In the genomic region with DNA sequence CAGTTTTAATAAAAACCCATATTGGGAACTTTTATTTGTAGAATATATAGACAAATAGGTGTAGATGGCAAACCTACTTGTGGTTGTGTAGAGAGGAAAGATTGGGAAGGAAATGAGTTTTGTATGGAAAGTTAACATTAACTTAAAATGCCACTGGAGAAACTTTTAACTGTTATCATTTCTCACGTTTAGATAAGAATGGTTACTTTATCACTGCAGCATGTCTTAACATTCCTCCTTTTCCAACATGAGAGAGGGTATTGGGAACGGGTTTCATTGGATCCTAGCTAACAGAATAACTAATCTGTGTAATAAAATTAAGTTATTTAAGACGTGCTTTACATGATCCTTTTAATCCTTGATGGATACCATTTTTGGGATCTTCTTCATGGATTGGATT, we compare ENCODE assay signal across 10 cellular contexts. TPM values are rescaled to one million over a fixed set of nuclear protein-coding genes. Genes with fewer than 3 reads are reported as not detected.
DNase-seq lines count a peak whose midpoint lies in the region; ATAC-seq and FAIRE-seq lines count a peak whose summit lies in the region.
"Had no signal": no experiment of that assay in that cellular context is flagged by ENCODE, and none has a peak within 500 bp of the region (broad histone marks: within the 10 kb centered on the region; RNA-seq: fewer than 3 reads in every experiment).

No MANE protein-coding gene starts in this region.

- no peaks in the 10 kb centered on the region for H3K9me3 ChIP-seq in right cardiac atrium (ENCODE audit: control insufficient read depth, low read length)

- 22% methylated on average over 3 of the region's 3 CpGs for WGBS in right cardiac atrium

- H3K27me3 Mint-ChIP-seq in T-helper 1 cell treated with Interleukin-12 subunit alpha and Interleukin-12 subunit beta and Interleukin-4 antibody, amounts not matched to agents 30 μg/mL and 1 μg/mL, for 36 hours (ENCODE audit: low read depth), result no peaks in the 10 kb centered on the region
- H3K27me3 Mint-ChIP-seq in activated CD4-positive, alpha-beta memory T cell treated with anti-CD3 and anti-CD28 coated beads for 36 hours, result no peaks in the 10 kb centered on the region
- H3K27me3 Mint-ChIP-seq in stimulated activated naive B cell treated with anti-CD40 and anti-IgM and Interleukin-4, amounts not matched to agents 10 μg/mL and 1 μg/mL and 100 μg/mL, for 72 hours, result no peaks in the 10 kb centered on the region

- intact Hi-C loops in activated CD4-positive, alpha-beta memory T cell treated with anti-CD3 and anti-CD28 coated beads for 36 hours (cut with micrococcal nuclease), result no loop called here
- intact Hi-C loops in right cardiac atrium (cut with DNase I) (no loop called here), posterior vena cava (cut with DNase I) (loop anchor here in 1 of 2 donors (2.0 kb wide), 1 partner anchor 21 kb away; a partner anchor contains a TSS)

- H3K27ac Mint-ChIP-seq in T-helper 1 cell treated with Interleukin-12 subunit alpha and Interleukin-12 subunit beta and Interleukin-4 antibody, amounts not matched to agents 30 μg/mL and 1 μg/mL, for 36 hours, result peak overlapping the region; percentile 100
- peak overlapping the region; percentile 99 for H3K27ac Mint-ChIP-seq in activated CD4-positive, alpha-beta memory T cell treated with anti-CD3 and anti-CD28 coated beads for 36 hours
- peak overlapping the region; percentile 69 for H3K27ac Mint-ChIP-seq in stimulated activated naive B cell treated with anti-CD40 and anti-IgM and Interleukin-4, amounts not matched to agents 10 μg/mL and 1 μg/mL and 100 μg/mL, for 72 hours

- DNase-seq in T-helper 1 cell (no peak), right cardiac atrium (no peak), HTR-8/SVneo (ENCODE audit: insufficient read length, low spot score) (no peak), posterior vena cava (ENCODE audit: low spot score) (no peak)
- no peak for DNase-seq in activated CD4-positive, alpha-beta memory T cell treated with anti-CD3 and anti-CD28 coated beads for 36 hours
- DNase-seq in stimulated activated naive B cell treated with anti-CD40 and anti-IgM and Interleukin-4, amounts not matched to agents 10 μg/mL and 1 μg/mL and 100 μg/mL, for 72 hours, result no peak
- DNase-seq: ACHN had no signal

- POLR2A ChIA-PET in activated CD4-positive, alpha-beta memory T cell treated with anti-CD3 and anti-CD28 coated beads for 36 hours (lab: Charles Lee), result interaction anchor here (0.6 kb wide), 1 partner anchor 256 kb away, joined by 5 read pairs; no protein-coding TSS in a partner anchor

- H3K9me3 Mint-ChIP-seq in T-helper 1 cell treated with Interleukin-12 subunit alpha and Interleukin-12 subunit beta and Interleukin-4 antibody, amounts not matched to agents 30 μg/mL and 1 μg/mL, for 36 hours, result no peaks in the 10 kb centered on the region
- no peaks in the 10 kb centered on the region for H3K9me3 Mint-ChIP-seq in activated CD4-positive, alpha-beta memory T cell treated with anti-CD3 and anti-CD28 coated beads for 36 hours
- no peaks in the 10 kb centered on the region for H3K9me3 Mint-ChIP-seq in stimulated activated naive B cell treated with anti-CD40 and anti-IgM and Interleukin-4, amounts not matched to agents 10 μg/mL and 1 μg/mL and 100 μg/mL, for 72 hours

- CTCF ChIA-PET in activated CD4-positive, alpha-beta memory T cell treated with anti-CD3 and anti-CD28 coated beads for 36 hours (lab: Charles Lee), result no interaction called here

- no peak for ATAC-seq in right cardiac atrium
- no peak for ATAC-seq in stimulated activated naive B cell treated with anti-CD40 and anti-IgM and Interleukin-4, amounts not matched to agents 10 μg/mL and 1 μg/mL and 100 μg/mL, for 72 hours (replicated peaks)
- no peak for ATAC-seq in GM21723 (IDR thresholded peaks at IDR 0.05; ENCODE audit: unreplicated experiment)

- no peak for FAIRE-seq in HTR-8/SVneo (lab: Jason Lieb, UNC)
- FAIRE-seq: endometrium had no signal

- peaks cover 11% of the 10 kb centered on the region for H3K36me3 Mint-ChIP-seq in T-helper 1 cell treated with Interleukin-12 subunit alpha and Interleukin-12 subunit beta and Interleukin-4 antibody, amounts not matched to agents 30 μg/mL and 1 μg/mL, for 36 hours (ENCODE audit: low read depth)
- peaks cover 41% of the 10 kb centered on the region for H3K36me3 Mint-ChIP-seq in activated CD4-positive, alpha-beta memory T cell treated with anti-CD3 and anti-CD28 coated beads for 36 hours
- peaks cover 11 to 30% of the 10 kb centered on the region in 2 donors for H3K36me3 Mint-ChIP-seq in stimulated activated naive B cell treated with anti-CD40 and anti-IgM and Interleukin-4, amounts not matched to agents 10 μg/mL and 1 μg/mL and 100 μg/mL, for 72 hours

- H3K4me3 ChIP-seq in right cardiac atrium (ENCODE audit: low read length), result peak overlapping the region; percentile 80

- H3K4me1 ChIP-seq in right cardiac atrium (ENCODE audit: control insufficient read depth, insufficient read depth, low read length), result peaks cover 7% of the 10 kb centered on the region

- peak overlapping the region; percentile 95 for H3K4me3 Mint-ChIP-seq in T-helper 1 cell treated with Interleukin-12 subunit alpha and Interleukin-12 subunit beta and Interleukin-4 antibody, amounts not matched to agents 30 μg/mL and 1 μg/mL, for 36 hours
- H3K4me3 Mint-ChIP-seq in activated CD4-positive, alpha-beta memory T cell treated with anti-CD3 and anti-CD28 coated beads for 36 hours, result peak overlapping the region; percentile 97
- H3K4me3 Mint-ChIP-seq in stimulated activated naive B cell treated with anti-CD40 and anti-IgM and Interleukin-4, amounts not matched to agents 10 μg/mL and 1 μg/mL and 100 μg/mL, for 72 hours, result peak overlapping the region; percentile 59 to 99

- no peak overlapping the region for H3K27ac ChIP-seq in right cardiac atrium (ENCODE audit: low read length)

- H3K27me3 ChIP-seq in right cardiac atrium (ENCODE audit: control insufficient read depth, insufficient read depth), result no peaks in the 10 kb centered on the region

- peaks cover 36% of the 10 kb centered on the region for H3K4me1 Mint-ChIP-seq in T-helper 1 cell treated with Interleukin-12 subunit alpha and Interleukin-12 subunit beta and Interleukin-4 antibody, amounts not matched to agents 30 μg/mL and 1 μg/mL, for 36 hours (ENCODE audit: low read depth)
- H3K4me1 Mint-ChIP-seq in activated CD4-positive, alpha-beta memory T cell treated with anti-CD3 and anti-CD28 coated beads for 36 hours (ENCODE audit: low read depth), result peaks cover 58% of the 10 kb centered on the region
- H3K4me1 Mint-ChIP-seq in stimulated activated naive B cell treated with anti-CD40 and anti-IgM and Interleukin-4, amounts not matched to agents 10 μg/mL and 1 μg/mL and 100 μg/mL, for 72 hours, result peaks cover 12 to 47% of the 10 kb centered on the region in 2 donors

RNA-seq across cellular contexts. Expression of a gene that starts 1.8 kb away (rescaled TPM):
- total RNA-seq in activated CD4-positive, alpha-beta memory T cell treated with anti-CD3 and anti-CD28 coated beads for 36 hours, result 100 to 1,000 TPM; 105 to 114 TPM
- total RNA-seq in right cardiac atrium (10 to 100 TPM; 49.3 to 58.3 (median 54.7) TPM), posterior vena cava (10 to 100 TPM; 74.9 to 77.5 TPM)
- polyA plus RNA-seq in right cardiac atrium, result 34.1 TPM

RNA-seq across cellular contexts. Expression of a gene that starts 20.4 kb away (rescaled TPM):
- total RNA-seq in activated CD4-positive, alpha-beta memory T cell treated with anti-CD3 and anti-CD28 coated beads for 36 hours, result 1 to 10 TPM; 4.4 to 5.0 TPM
- 10 to 100 TPM; 30.7 to 51.3 (median 43.7) TPM for total RNA-seq in right cardiac atrium
- polyA plus RNA-seq in right cardiac atrium, result 67.4 TPM
- total RNA-seq in posterior vena cava, result 10 to 100 TPM in 1 of 2 donors, 1 to 10 TPM in 1; 7.9 to 12.8 TPM
